ENCODE assay signal across 13 cellular contexts in the genomic region with DNA sequence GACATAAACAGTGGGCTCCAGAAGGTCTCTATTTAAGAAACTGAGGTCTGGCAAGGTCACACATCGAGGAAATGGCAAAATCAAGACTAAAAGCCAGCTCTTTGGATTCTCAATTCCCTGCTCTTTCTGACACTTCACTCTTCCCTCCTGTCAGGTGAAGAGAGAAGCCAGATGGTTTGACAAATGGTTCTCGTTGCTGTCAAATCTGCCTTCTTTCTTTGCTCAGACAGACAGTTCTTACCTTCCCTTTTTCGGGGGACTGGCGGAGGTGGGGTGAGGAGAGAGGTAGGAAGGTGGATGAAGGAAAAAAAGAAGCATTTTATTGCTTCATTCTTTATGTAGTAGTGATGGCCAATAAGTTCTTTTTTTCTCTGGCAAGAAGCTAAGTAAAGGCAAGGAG.
DNase-seq lines count a peak whose midpoint lies in the region; ATAC-seq and TF ChIP-seq lines count a peak whose summit lies in the region.
"Had no signal": no experiment of that assay in that cellular context is flagged by ENCODE, and none has a peak within 500 bp of the region (broad histone marks: within the 10 kb centered on the region; RNA-seq: fewer than 3 reads in every experiment).

No MANE protein-coding gene starts in this region.

- DNase-seq in left ventricle myocardium inferior (no peak), Right ventricle myocardium inferior (ENCODE audit: missing footprints) (no peak), brain microvascular endothelial cell (no peak), nephron progenitor cell (no peak), tibial nerve (ENCODE audit: low spot score in 2 of 2) (no peak), H9 (no peak)
- DNase-seq in activated naive CD4-positive, alpha-beta T cell treated with anti-CD3 and anti-CD28 coated beads for 36 hours = no peak
- DNase-seq: activated effector memory CD4-positive, alpha-beta T cell treated with Interleukin-2 at 50 U/mL for 16 hours; NCI-H146; NCI-H446; stimulated activated CD4-positive, alpha-beta T cell treated with anti-CD3 and anti-CD28 coated beads, Interleukin-1b, Interleukin-23, amount 100 ng/mL, for 48 hours had no signal

- intact Hi-C loops in left ventricle myocardium inferior (cut with micrococcal nuclease) (no loop called here), Right ventricle myocardium inferior (cut with DNase I) (no loop called here)
- intact Hi-C loops in activated naive CD4-positive, alpha-beta T cell treated with anti-CD3 and anti-CD28 coated beads for 36 hours (cut with micrococcal nuclease) = no loop called here

- TF ChIP-seq POLR2A in tibial nerve (IDR thresholded peaks at IDR 0.05) = no peak

- no peak overlapping the region for H2BK5ac ChIP-seq in H9 (ENCODE audit: insufficient read length, low read length)

- no peak overlapping the region for H3T11ph ChIP-seq in H9 (ENCODE audit: low read length)

- H3K27me3 Mint-ChIP-seq in nephron progenitor cell (ENCODE audit: low read depth, poor library complexity) = no peaks in the 10 kb centered on the region
- H3K27me3 Mint-ChIP-seq in activated naive CD4-positive, alpha-beta T cell treated with anti-CD3 and anti-CD28 coated beads for 36 hours (ENCODE audit: low read depth) = no peaks in the 10 kb centered on the region
- no peaks in the 10 kb centered on the region for H3K27me3 Mint-ChIP-seq in H9 (ENCODE audit: low read depth)
- H3K27me3 Mint-ChIP-seq: memory B cell had no signal

- peaks cover 19% of the 10 kb centered on the region for H3K36me3 Mint-ChIP-seq in nephron progenitor cell (ENCODE audit: low read depth)
- peaks cover 16% of the 10 kb centered on the region for H3K36me3 Mint-ChIP-seq in activated naive CD4-positive, alpha-beta T cell treated with anti-CD3 and anti-CD28 coated beads for 36 hours (ENCODE audit: low read depth)
- peaks cover 0 to 4% (median 0%) of the 10 kb centered on the region in 3 experiments; a peak in 3 of 7 replicates for H3K36me3 Mint-ChIP-seq in H9 (ENCODE audit: insufficient read depth in 1 of 3, low read depth in 3 of 3)

- H3K4me3 Mint-ChIP-seq in nephron progenitor cell (no peak overlapping the region), H9 (no peak overlapping the region)
- H3K4me3 Mint-ChIP-seq in activated naive CD4-positive, alpha-beta T cell treated with anti-CD3 and anti-CD28 coated beads for 36 hours = no peak overlapping the region
- H3K4me3 Mint-ChIP-seq: memory B cell had no signal

- H3K23me2 ChIP-seq in H9 (ENCODE audit: insufficient read length, low read depth, low read length, poor library complexity, severe bottlenecking) = no peaks in the 10 kb centered on the region

- no peak for ATAC-seq in Right ventricle myocardium inferior
- ATAC-seq in HG03175 (IDR thresholded peaks at IDR 0.05; ENCODE audit: unreplicated experiment) = no peak

- no peak for TF ChIP-seq EP300 in tibial nerve (IDR thresholded peaks at IDR 0.05)

- H3K18ac ChIP-seq in H9 (ENCODE audit: insufficient read length, low read depth, low read length) = no peak overlapping the region

- in situ Hi-C loops in brain microvascular endothelial cell (cut with HindIII; ENCODE audit: low pct_ligation_motif_present, low sequenced_read_pairs) = loop anchor here (25.0 kb wide), 1 partner anchor 550 kb away; a partner anchor contains a TSS

- H4K8ac ChIP-seq in H9 (replicated peaks; ENCODE audit: insufficient read length, low read depth, low read length) = no peak overlapping the region

- no peaks in the 10 kb centered on the region for H3K9me3 Mint-ChIP-seq in nephron progenitor cell
- no peaks in the 10 kb centered on the region for H3K9me3 Mint-ChIP-seq in activated naive CD4-positive, alpha-beta T cell treated with anti-CD3 and anti-CD28 coated beads for 36 hours
- no peaks in the 10 kb centered on the region for H3K9me3 Mint-ChIP-seq in H9
- H3K9me3 Mint-ChIP-seq: memory B cell had no signal

- peaks cover 54% of the 10 kb centered on the region for H3K4me1 Mint-ChIP-seq in nephron progenitor cell
- H3K4me1 Mint-ChIP-seq in activated naive CD4-positive, alpha-beta T cell treated with anti-CD3 and anti-CD28 coated beads for 36 hours (ENCODE audit: low read depth) = peaks cover 52% of the 10 kb centered on the region
- peaks cover 13 to 18% of the 10 kb centered on the region in 2 experiments; a peak in 3 of 4 replicates for H3K4me1 Mint-ChIP-seq in H9

- no peaks in the 10 kb centered on the region for H4K20me1 ChIP-seq in H9 (ENCODE audit: control insufficient read depth, insufficient read depth, insufficient read length)

- no peak overlapping the region for H2BK120ac ChIP-seq in H9 (ENCODE audit: low read depth, low read length, poor library complexity, severe bottlenecking)

- H3K4ac ChIP-seq in H9 (ENCODE audit: low read depth, low read length) = no peak overlapping the region

- peaks cover 94% of the 10 kb centered on the region for H3K4me1 ChIP-seq in left ventricle myocardium inferior
- peaks cover 0 to 71% (median 27%) of the 10 kb centered on the region in 4 donors for H3K4me1 ChIP-seq in tibial nerve
- peaks cover 3% of the 10 kb centered on the region; the same call in 1 of the 2 replicates for H3K4me1 ChIP-seq in H9 (ENCODE audit: insufficient read depth, low read length)

- CTCF ChIA-PET in activated naive CD4-positive, alpha-beta T cell treated with anti-CD3 and anti-CD28 coated beads for 36 hours (lab: Charles Lee) = interaction anchor here (5.7 kb wide), 1 partner anchor 547 kb away, joined by 22 read pairs; no protein-coding TSS in a partner anchor

- no peak overlapping the region for H2AK5ac ChIP-seq in H9 (ENCODE audit: insufficient read length, low read length)

- no peak overlapping the region for H3K23ac ChIP-seq in H9 (ENCODE audit: insufficient read length, low read depth, low read length)

- H3K27ac ChIP-seq in left ventricle myocardium inferior (replicated peaks) (peak overlapping the region; percentile 76), brain microvascular endothelial cell (peak overlapping the region; percentile 63), tibial nerve (peak overlapping the region in 3 of 4 donors; percentile 5 to 83 (median 78)), H9 (ENCODE audit: insufficient read length, low read depth, low read length) (no peak overlapping the region)

- no peak overlapping the region for H2AFZ ChIP-seq in H9 (ENCODE audit: low read length)

- H2BK12ac ChIP-seq in H9 (ENCODE audit: insufficient read length, low read depth, low read length) = no peak overlapping the region

- no peak overlapping the region for H3K9ac ChIP-seq in H9 (ENCODE audit: extremely low read depth, insufficient read length, low read length)

- no peak overlapping the region for H2BK20ac ChIP-seq in H9 (ENCODE audit: low read depth, low read length, poor library complexity, severe bottlenecking)

- H3K4me2 ChIP-seq in H9 (ENCODE audit: insufficient read depth, insufficient read length, low read length) = no peak overlapping the region

- H4K5ac ChIP-seq in H9 (ENCODE audit: insufficient read length, low read depth, low read length) = no peak overlapping the region

- H3K27me3 ChIP-seq in left ventricle myocardium inferior (ENCODE audit: low read depth) (no peaks in the 10 kb centered on the region), brain microvascular endothelial cell (replicated peaks) (no peaks in the 10 kb centered on the region), tibial nerve (no peaks in the 10 kb centered on the region), H9 (ENCODE audit: insufficient read depth, low read length) (no peaks in the 10 kb centered on the region)

- H3K27ac Mint-ChIP-seq in nephron progenitor cell = peak overlapping the region; percentile 46
- H3K27ac Mint-ChIP-seq in activated naive CD4-positive, alpha-beta T cell treated with anti-CD3 and anti-CD28 coated beads for 36 hours = no peak overlapping the region
- H3K27ac Mint-ChIP-seq in H9 = no peak overlapping the region
- H3K27ac Mint-ChIP-seq: memory B cell had no signal

- H3K79me1 ChIP-seq in H9 (ENCODE audit: insufficient read depth, low read depth, low read length, poor library complexity, severe bottlenecking) = no peaks in the 10 kb centered on the region

- no peak overlapping the region for H3K14ac ChIP-seq in H9 (ENCODE audit: insufficient read depth, low read length)

- H2BK15ac ChIP-seq in H9 (ENCODE audit: low read depth, low read length) = no peak overlapping the region

- no peaks in the 10 kb centered on the region for H3K9me3 ChIP-seq in left ventricle myocardium inferior (replicated peaks)
- no peaks in the 10 kb centered on the region for H3K9me3 ChIP-seq in tibial nerve
- no peaks in the 10 kb centered on the region for H3K9me3 ChIP-seq in H9 (ENCODE audit: control insufficient read depth, low read depth, low read length)

- no peak overlapping the region for H4K91ac ChIP-seq in H9 (ENCODE audit: insufficient read length, low read depth, low read length)

- 85 to 87% methylated on average over 4 of the region's 4 CpGs for WGBS in tibial nerve, 2 donors
- no CpG with 5 or more reads among the region's 4 CpGs for WGBS in H9 (ENCODE audit: extremely low coverage, insufficient read length, low lambda C conversion rate)

- H3K79me2 ChIP-seq in H9 (ENCODE audit: insufficient read depth, low read length) = peaks cover 1% of the 10 kb centered on the region; the same call in 1 of the 2 replicates

- no peak overlapping the region for H3K56ac ChIP-seq in H9 (ENCODE audit: insufficient read length, low read depth, low read length)

- H3K36me3 ChIP-seq in left ventricle myocardium inferior (no peaks in the 10 kb centered on the region), brain microvascular endothelial cell (replicated peaks) (no peaks in the 10 kb centered on the region), tibial nerve (no peaks in the 10 kb centered on the region)

- H3K4me3 ChIP-seq in left ventricle myocardium inferior (no peak overlapping the region), brain microvascular endothelial cell (ENCODE audit: low read depth, low read length) (no peak overlapping the region), tibial nerve (no peak overlapping the region)

- no peak for TF ChIP-seq CTCF in left ventricle myocardium inferior (IDR thresholded peaks at IDR 0.05; ENCODE audit: borderline replicate concordance)
- TF ChIP-seq CTCF in brain microvascular endothelial cell (IDR thresholded peaks at IDR 0.05; ENCODE audit: low read depth, low read length, missing control alignments) = no peak
- TF ChIP-seq CTCF in nephron progenitor cell (IDR thresholded peaks at IDR 0.05) = no peak
- TF ChIP-seq CTCF in tibial nerve (IDR thresholded peaks at IDR 0.05) = no peak
- no peak for TF ChIP-seq CTCF in H9 (conservative IDR thresholded peaks at IDR 0.05)
